Comparison of ENCODE assay signal across 1 cellular context in the genomic region with DNA sequence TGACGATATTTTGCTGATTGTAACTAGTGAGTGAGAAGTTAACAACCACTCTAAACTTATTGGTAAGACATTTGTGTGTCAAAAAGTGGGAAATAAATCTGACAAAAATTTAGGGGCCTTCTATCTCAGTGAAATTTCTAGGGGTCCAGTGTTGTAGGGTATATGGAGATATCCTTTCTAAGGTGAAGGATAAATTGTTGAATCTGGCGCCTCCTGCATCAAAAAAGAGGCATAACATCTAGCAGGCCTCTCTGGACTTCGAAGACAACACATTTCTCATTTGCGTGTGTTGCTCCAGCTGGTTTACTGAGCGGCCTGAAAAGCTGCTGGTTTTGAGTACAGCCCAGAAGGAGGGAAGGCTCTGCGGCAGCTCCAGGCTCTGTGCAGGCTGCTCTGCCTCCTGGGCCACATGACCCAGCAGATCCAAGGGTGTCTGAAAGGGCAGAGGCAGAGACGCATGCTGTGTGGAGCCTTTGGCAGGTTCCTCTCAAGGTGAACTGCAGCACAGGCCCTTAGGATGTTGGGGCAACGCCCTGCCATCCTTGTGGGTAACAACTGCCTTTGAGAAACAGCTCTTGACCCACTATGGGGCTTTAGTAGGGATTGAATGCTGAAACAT.
A peak's percentile ranks its signal among the peaks of the same experiment; 100 is the strongest.
TF ChIP-seq lines count a peak whose summit lies in the region.

No MANE protein-coding gene starts in this region.

TF ChIP-seq in K562, 482 proteins besides CTCF, POLR2A, EP300 and RAD21 (continued from another document):
- TF ChIP-seq, protein P1, sequence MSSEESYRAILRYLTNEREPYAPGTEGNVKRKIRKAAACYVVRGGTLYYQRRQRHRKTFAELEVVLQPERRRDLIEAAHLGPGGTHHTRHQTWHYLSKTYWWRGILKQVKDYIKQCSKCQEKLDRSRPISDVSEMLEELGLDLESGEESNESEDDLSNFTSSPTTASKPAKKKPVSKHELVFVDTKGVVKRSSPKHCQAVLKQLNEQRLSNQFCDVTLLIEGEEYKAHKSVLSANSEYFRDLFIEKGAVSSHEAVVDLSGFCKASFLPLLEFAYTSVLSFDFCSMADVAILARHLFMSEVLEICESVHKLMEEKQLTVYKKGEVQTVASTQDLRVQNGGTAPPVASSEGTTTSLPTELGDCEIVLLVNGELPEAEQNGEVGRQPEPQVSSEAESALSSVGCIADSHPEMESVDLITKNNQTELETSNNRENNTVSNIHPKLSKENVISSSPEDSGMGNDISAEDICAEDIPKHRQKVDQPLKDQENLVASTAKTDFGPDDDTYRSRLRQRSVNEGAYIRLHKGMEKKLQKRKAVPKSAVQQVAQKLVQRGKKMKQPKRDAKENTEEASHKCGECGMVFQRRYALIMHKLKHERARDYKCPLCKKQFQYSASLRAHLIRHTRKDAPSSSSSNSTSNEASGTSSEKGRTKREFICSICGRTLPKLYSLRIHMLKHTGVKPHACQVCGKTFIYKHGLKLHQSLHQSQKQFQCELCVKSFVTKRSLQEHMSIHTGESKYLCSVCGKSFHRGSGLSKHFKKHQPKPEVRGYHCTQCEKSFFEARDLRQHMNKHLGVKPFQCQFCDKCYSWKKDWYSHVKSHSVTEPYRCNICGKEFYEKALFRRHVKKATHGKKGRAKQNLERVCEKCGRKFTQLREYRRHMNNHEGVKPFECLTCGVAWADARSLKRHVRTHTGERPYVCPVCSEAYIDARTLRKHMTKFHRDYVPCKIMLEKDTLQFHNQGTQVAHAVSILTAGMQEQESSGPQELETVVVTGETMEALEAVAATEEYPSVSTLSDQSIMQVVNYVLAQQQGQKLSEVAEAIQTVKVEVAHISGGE (CRISPR knock-in tag; IDR thresholded peaks at IDR 0.05), result no peak
- TF ChIP-seq FOXP1 (CRISPR knock-in tag; IDR thresholded peaks at IDR 0.05) (no peak), MTA3 (IDR thresholded peaks at IDR 0.05; ENCODE audit: borderline replicate concordance) (no peak), ZNF184 (CRISPR knock-in tag; IDR thresholded peaks at IDR 0.05) (no peak), BRD9 (IDR thresholded peaks at IDR 0.05; ENCODE audit: low read depth, partially characterized antibody) (no peak), CLOCK (CRISPR knock-in tag; IDR thresholded peaks at IDR 0.05; ENCODE audit: borderline replicate concordance) (no peak), ZNF584 (CRISPR knock-in tag; IDR thresholded peaks at IDR 0.05; ENCODE audit: low read depth) (0 out of 2 replicates have a peak, but pooled peaks have one; percentile 27), ZNF518B (CRISPR knock-in tag; IDR thresholded peaks at IDR 0.05) (no peak), U2AF2 (optimal IDR thresholded peaks at IDR 0.05; ENCODE audit: low read depth, low read length) (no peak), ZNF79 (CRISPR knock-in tag; IDR thresholded peaks at IDR 0.05; ENCODE audit: low read depth) (no peak), ZNF551 (CRISPR knock-in tag; IDR thresholded peaks at IDR 0.05) (no peak), CBX1 (IDR thresholded peaks at IDR 0.05; ENCODE audit: low read depth) (no peak)
TF ChIP-seq in K562: peak in this region for 3.
